18 cellular contexts compared by ENCODE assay signal in genomic region chr2:45390856-45391255, GRCh38.
"Had no signal": no experiment of that assay in that cellular context is flagged by ENCODE, and none has a peak within 500 bp of the region (broad histone marks: within the 10 kb centered on the region; RNA-seq: fewer than 3 reads in every experiment).

No MANE protein-coding gene starts in this region.

- DNase-seq: activated CD4-positive, alpha-beta T cell treated with anti-CD3 and anti-CD28 coated beads for 36 hours; activated CD4-positive, alpha-beta T cell treated with anti-CD3 and anti-CD28 coated beads, Interleukin-2, amount 50 U/mL, for 48 hours; activated naive CD8-positive, alpha-beta T cell treated with anti-CD3 and anti-CD28 coated beads for 36 hours; amniotic stem cell; glutamatergic neuron; hippocampal formation; kidney; left lung; mammary epithelial cell; naive thymus-derived CD4-positive, alpha-beta T cell; nucleus accumbens; posterior cingulate gyrus; retina; stimulated activated naive CD8-positive, alpha-beta T cell treated with anti-CD3 and anti-CD28 coated beads, Interleukin-15, Interleukin-2, amounts not matched to agents 100 U/mL and 50 U/mL, for 24 hours; substantia nigra; tibial artery had no signal

- H3K27me3 Mint-ChIP-seq: activated CD4-positive, alpha-beta T cell treated with anti-CD3 and anti-CD28 coated beads for 36 hours; activated naive CD8-positive, alpha-beta T cell treated with anti-CD3 and anti-CD28 coated beads for 36 hours; naive thymus-derived CD4-positive, alpha-beta T cell had no signal

- H3K4me3 ChIP-seq: left lung, tibial artery had no signal

- H3K27me3 ChIP-seq: left lung, tibial artery had no signal

- H3K9me3 ChIP-seq: left lung, tibial artery had no signal

- H3K4me3 Mint-ChIP-seq: activated CD4-positive, alpha-beta T cell treated with anti-CD3 and anti-CD28 coated beads for 36 hours; activated naive CD8-positive, alpha-beta T cell treated with anti-CD3 and anti-CD28 coated beads for 36 hours; naive thymus-derived CD4-positive, alpha-beta T cell; T-helper 2 cell treated with Interferon-gamma antibody and Interleukin-4, amounts not matched to agents 5 μg/mL and 100 μg/mL, for 36 hours had no signal

- H3K9me3 Mint-ChIP-seq: activated naive CD8-positive, alpha-beta T cell treated with anti-CD3 and anti-CD28 coated beads for 36 hours; naive thymus-derived CD4-positive, alpha-beta T cell; T-helper 2 cell treated with Interferon-gamma antibody and Interleukin-4, amounts not matched to agents 5 μg/mL and 100 μg/mL, for 36 hours had no signal

- H3K4me1 Mint-ChIP-seq: activated CD4-positive, alpha-beta T cell treated with anti-CD3 and anti-CD28 coated beads for 36 hours; activated naive CD8-positive, alpha-beta T cell treated with anti-CD3 and anti-CD28 coated beads for 36 hours; naive thymus-derived CD4-positive, alpha-beta T cell had no signal

- ATAC-seq: activated CD4-positive, alpha-beta T cell treated with anti-CD3 and anti-CD28 coated beads for 36 hours; left lung; naive thymus-derived CD4-positive, alpha-beta T cell; stimulated activated naive CD8-positive, alpha-beta T cell treated with anti-CD3 and anti-CD28 coated beads, Interleukin-15, Interleukin-2, amounts not matched to agents 100 U/mL and 50 U/mL, for 24 hours had no signal

- H3K4me1 ChIP-seq: left lung, tibial artery had no signal

- FAIRE-seq: kidney, TTC549 had no signal

- H3K27ac Mint-ChIP-seq: activated CD4-positive, alpha-beta T cell treated with anti-CD3 and anti-CD28 coated beads for 36 hours; activated naive CD8-positive, alpha-beta T cell treated with anti-CD3 and anti-CD28 coated beads for 36 hours; naive thymus-derived CD4-positive, alpha-beta T cell; T-helper 2 cell treated with Interferon-gamma antibody and Interleukin-4, amounts not matched to agents 5 μg/mL and 100 μg/mL, for 36 hours had no signal

- H3K27ac ChIP-seq: left lung, tibial artery had no signal
